ENCODE assay signal across 22 cellular contexts in genomic region chr9:37534901-37535300, GRCh38.
"Had no signal": no experiment of that assay in that cellular context is flagged by ENCODE, and none has a peak within 500 bp of the region (broad histone marks: within the 10 kb centered on the region; RNA-seq: fewer than 3 reads in every experiment).

No MANE protein-coding gene starts in this region.

- H3K36me3 ChIP-seq: neutrophil, uterus had no signal

- H3K27me3 Mint-ChIP-seq: activated CD4-positive, alpha-beta memory T cell treated with anti-CD3 and anti-CD28 coated beads, Interleukin-2, amount 10 ng/mL, durations not matched to agents 7 days and 5 days; activated CD8-positive, alpha-beta memory T cell treated with anti-CD3 and anti-CD28 coated beads, Interleukin-2, amount 10 ng/mL, durations not matched to agents 7 days and 5 days; activated naive CD8-positive, alpha-beta T cell treated with anti-CD3 and anti-CD28 coated beads for 36 hours; naive B cell had no signal

- H3K27me3 ChIP-seq: esophagus squamous epithelium, neutrophil, sigmoid colon, tibial artery, uterus had no signal

- H3K4me1 Mint-ChIP-seq: activated naive CD8-positive, alpha-beta T cell treated with anti-CD3 and anti-CD28 coated beads for 36 hours had no signal

- DNase-seq: activated CD4-positive, alpha-beta memory T cell treated with anti-CD3 and anti-CD28 coated beads, Interleukin-2, amount 10 ng/mL, durations not matched to agents 7 days and 5 days; activated CD4-positive, alpha-beta T cell treated with anti-CD3 and anti-CD28 coated beads for 48 hours; activated CD4-positive, CD25-positive, alpha-beta regulatory T cell; activated CD8-positive, alpha-beta memory T cell treated with anti-CD3 and anti-CD28 coated beads, Interleukin-2, amount 10 ng/mL, durations not matched to agents 7 days and 5 days; activated naive CD4-positive, alpha-beta T cell; activated naive CD8-positive, alpha-beta T cell treated with anti-CD3 and anti-CD28 coated beads for 36 hours; amniotic stem cell; effector memory CD4-positive, alpha-beta T cell; esophagus squamous epithelium; hippocampal formation; left cardiac atrium; mesenchymal stem cell; mucosa of descending colon; naive B cell; sigmoid colon; stimulated activated CD4-positive, alpha-beta T cell treated with anti-CD3 and anti-CD28 coated beads, Interleukin-4, amount 100 ng/mL, for 4 hours; stimulated activated naive CD4-positive, alpha-beta T cell; tibial artery; uterus had no signal

- H3K4me3 Mint-ChIP-seq: activated CD4-positive, alpha-beta memory T cell treated with anti-CD3 and anti-CD28 coated beads, Interleukin-2, amount 10 ng/mL, durations not matched to agents 7 days and 5 days; activated CD8-positive, alpha-beta memory T cell treated with anti-CD3 and anti-CD28 coated beads, Interleukin-2, amount 10 ng/mL, durations not matched to agents 7 days and 5 days; activated naive CD8-positive, alpha-beta T cell treated with anti-CD3 and anti-CD28 coated beads for 36 hours; naive B cell; T-helper 2 cell treated with Interferon-gamma antibody and Interleukin-4, amounts not matched to agents 5 μg/mL and 100 μg/mL, for 36 hours had no signal

- H3K27ac ChIP-seq: coronary artery, esophagus squamous epithelium, neutrophil, sigmoid colon, tibial artery, uterus had no signal

- H3K36me3 Mint-ChIP-seq: activated CD8-positive, alpha-beta memory T cell treated with anti-CD3 and anti-CD28 coated beads, Interleukin-2, amount 10 ng/mL, durations not matched to agents 7 days and 5 days; activated naive CD8-positive, alpha-beta T cell treated with anti-CD3 and anti-CD28 coated beads for 36 hours had no signal

- H3K27ac Mint-ChIP-seq: activated CD4-positive, alpha-beta memory T cell treated with anti-CD3 and anti-CD28 coated beads, Interleukin-2, amount 10 ng/mL, durations not matched to agents 7 days and 5 days; activated CD8-positive, alpha-beta memory T cell treated with anti-CD3 and anti-CD28 coated beads, Interleukin-2, amount 10 ng/mL, durations not matched to agents 7 days and 5 days; activated naive CD8-positive, alpha-beta T cell treated with anti-CD3 and anti-CD28 coated beads for 36 hours; T-helper 2 cell treated with Interferon-gamma antibody and Interleukin-4, amounts not matched to agents 5 μg/mL and 100 μg/mL, for 36 hours had no signal

- H3K9me3 ChIP-seq: esophagus squamous epithelium, mucosa of descending colon, neutrophil, sigmoid colon, tibial artery, uterus had no signal

- H3K9me3 Mint-ChIP-seq: activated CD4-positive, alpha-beta memory T cell treated with anti-CD3 and anti-CD28 coated beads, Interleukin-2, amount 10 ng/mL, durations not matched to agents 7 days and 5 days; activated naive CD8-positive, alpha-beta T cell treated with anti-CD3 and anti-CD28 coated beads for 36 hours; naive B cell; T-helper 2 cell treated with Interferon-gamma antibody and Interleukin-4, amounts not matched to agents 5 μg/mL and 100 μg/mL, for 36 hours had no signal

- H3K4me1 ChIP-seq: sigmoid colon, tibial artery, uterus had no signal

- ATAC-seq: activated CD8-positive, alpha-beta memory T cell treated with anti-CD3 and anti-CD28 coated beads, Interleukin-2, amount 10 ng/mL, durations not matched to agents 7 days and 5 days; left cardiac atrium; mucosa of descending colon had no signal

- H3K4me3 ChIP-seq: coronary artery, esophagus squamous epithelium, mucosa of descending colon, sigmoid colon, tibial artery, uterus had no signal
